8 cellular contexts compared by ENCODE assay signal in genomic region chr12:122974892-122975789, GRCh38. TPM values are rescaled to one million over a fixed set of nuclear protein-coding genes. Genes with fewer than 3 reads are reported as not detected.
DNase-seq lines count a peak whose midpoint lies in the region; ATAC-seq and TF ChIP-seq lines count a peak whose summit lies in the region.

OGFOD2 (plus strand) TSS chr12:122975244; CDS start chr12:122975252, 8 bp downstream.

- H3K9me3 Mint-ChIP-seq in activated B cell treated with CpG ODN at 0.5 μM for 24 hours: no peaks in the 10 kb centered on the region

- peaks cover 35% of the 10 kb centered on the region for H3K4me1 Mint-ChIP-seq in activated B cell treated with CpG ODN at 0.5 μM for 24 hours

- H3K27me3 Mint-ChIP-seq in activated B cell treated with CpG ODN at 0.5 μM for 24 hours: no peaks in the 10 kb centered on the region

- peak within 1 kb of the TSS; percentile 98 for H3K4me3 Mint-ChIP-seq in activated B cell treated with CpG ODN at 0.5 μM for 24 hours

- DNase-seq in AG08396 (ENCODE audit: low spot score) (peak; percentile 91), NCI-H226 (peak; percentile 91), activated B cell treated with CpG ODN at 0.5 μM for 24 hours (peak; percentile 88), cardiac fibroblast (ENCODE audit: low read depth in 2 of 2) (peak; percentile 92), iris pigment epithelial cell (ENCODE audit: low read depth) (peak; percentile 93)
- DNase-seq in stimulated activated CD4-positive, alpha-beta T cell treated with anti-CD3 and anti-CD28 coated beads, Interleukin-12 subunit alpha, Interleukin-12 subunit beta, amount 100 ng/mL, for 24 hours (ENCODE audit: low read depth in 2 of 2): peak; percentile 86 to 90

- H3K36me3 Mint-ChIP-seq in activated B cell treated with CpG ODN at 0.5 μM for 24 hours (ENCODE audit: low read depth): peaks cover 17% of the 10 kb centered on the region

- ATAC-seq in GM19023 (IDR thresholded peaks at IDR 0.05; ENCODE audit: unreplicated experiment): peak; percentile 74
- peak; percentile 72 for ATAC-seq in HG03196 (IDR thresholded peaks at IDR 0.05; ENCODE audit: unreplicated experiment)
- ATAC-seq in activated B cell treated with CpG ODN at 0.5 μM for 24 hours (ENCODE audit: low read depth): peak; percentile 81

- H3K4me3 ChIP-seq in cardiac fibroblast (replicated peaks in 1 of 2; ENCODE audit: low read depth in 2 of 2, low read length in 2 of 2): peak within 1 kb of the TSS; percentile 89 to 97

- POLR2A ChIA-PET in activated B cell treated with CpG ODN at 0.5 μM for 24 hours (lab: Charles Lee): interaction anchor here (0.5 to 3.0 kb wide), 27 partner anchors 9 to 658 kb away, joined by 3 to 40 read pairs (median 4); partner anchors contain the start of genes ABCB9, DDX55, KNTC1 and MPHOSPH9

- CTCF ChIA-PET in activated B cell treated with CpG ODN at 0.5 μM for 24 hours (lab: Charles Lee): interaction anchor here (0.8 to 2.6 kb wide), 4 partner anchors 115 to 263 kb away, joined by 3 to 8 read pairs (median 4); no protein-coding TSS in a partner anchor

- TF ChIP-seq CTCF in activated B cell treated with CpG ODN at 0.5 μM for 24 hours (IDR thresholded peaks at IDR 0.05) (no peak), cardiac fibroblast (IDR thresholded peaks at IDR 0.05; ENCODE audit: low read depth, low read length) (no peak)

- intact Hi-C loops in activated B cell treated with CpG ODN at 0.5 μM for 24 hours (cut with micrococcal nuclease): loop anchor here (1.0 to 5.0 kb wide), 8 partner anchors 9 to 898 kb away; partner anchors contain the start of genes ABCB9, DDX55, KNTC1 and MLXIP

- H3K27ac Mint-ChIP-seq in activated B cell treated with CpG ODN at 0.5 μM for 24 hours: peak within 1 kb of the TSS; percentile 99

RNA-seq across cellular contexts. Expression of gene OGFOD2, which starts in this region (rescaled TPM):
- total RNA-seq in activated B cell treated with CpG ODN at 0.5 μM for 24 hours: 21.7 and 22.8 TPM in 2 replicates

Comparison
In these comparisons a context has a peak if more than half of its experiments do, and no peak if none do; other contexts are left out.
1. Peak in every context shown above with its lines: DNase-seq, ATAC-seq and H3K4me3 ChIP-seq.